Comparison of ENCODE assay signal across 10 cellular contexts in the genomic region with DNA sequence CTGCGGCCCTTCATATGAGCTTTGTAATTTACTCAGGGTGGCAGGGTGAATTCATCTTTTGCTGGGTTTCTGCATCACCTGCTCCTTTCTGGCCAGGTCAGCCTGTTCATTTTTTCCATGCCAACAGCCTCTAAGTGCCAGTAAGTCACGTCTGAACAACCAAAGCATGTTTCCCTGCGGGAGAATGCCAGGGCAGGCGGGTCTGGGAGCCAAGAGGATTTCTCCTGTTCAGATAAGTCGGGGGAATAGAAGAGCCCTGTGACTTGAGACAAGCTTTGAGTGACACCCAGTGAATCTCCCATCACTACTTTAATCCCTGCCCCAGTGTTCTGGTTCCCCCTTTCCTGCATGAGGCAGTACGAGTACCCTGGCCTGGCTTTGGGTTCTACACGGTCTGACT.
DNase-seq lines count a peak whose midpoint lies in the region; ATAC-seq and TF ChIP-seq lines count a peak whose summit lies in the region.
"Had no signal": no experiment of that assay in that cellular context is flagged by ENCODE, and none has a peak within 500 bp of the region (broad histone marks: within the 10 kb centered on the region; RNA-seq: fewer than 3 reads in every experiment).

No MANE protein-coding gene starts in this region.

- BruUV-seq in Panc1 (replicated peaks; lab: Mats Ljungman, UMichigan): no TSS peak

- peaks cover 68% of the 10 kb centered on the region for H3K4me1 Mint-ChIP-seq in glutamatergic neuron (ENCODE audit: low read depth, unreplicated experiment)

- peak overlapping the region in 8 of 11 experiments; percentile 84 to 99 (median 96); a peak in 13 of 22 replicates for H3K4me2 ChIP-seq in BLaER1 treated with 17β-estradiol and CSF1 and Interleukin-3, amounts not matched to agents 10 nM and 100 nM
- no peak overlapping the region for H3K4me2 ChIP-seq in trophoblast cell (ENCODE audit: low read length)

- peaks cover 9% of the 10 kb centered on the region for H3K79me1 ChIP-seq in trophoblast cell (ENCODE audit: low read length)

- H3K9ac ChIP-seq in BLaER1 treated with 17β-estradiol and CSF1 and Interleukin-3, amounts not matched to agents 10 nM and 100 nM: peak overlapping the region in 3 of 11 experiments; percentile 6 to 34 (median 9); a peak in 1 of 22 replicates
- no peak overlapping the region for H3K9ac ChIP-seq in trophoblast cell (ENCODE audit: low read length)

- H3K23ac ChIP-seq in trophoblast cell (ENCODE audit: low read length): no peak overlapping the region

- no peak overlapping the region for H2BK12ac ChIP-seq in trophoblast cell (ENCODE audit: low read length)

- H3K4me3 ChIP-seq in BLaER1 treated with 17β-estradiol and CSF1 and Interleukin-3, amounts not matched to agents 10 nM and 100 nM: no peak overlapping the region
- H3K4me3 ChIP-seq in Panc1 (ENCODE audit: low read depth in 2 of 2, low read length in 2 of 2): no peak overlapping the region
- H3K4me3 ChIP-seq in trophoblast cell (ENCODE audit: low read depth, low read length): no peak overlapping the region

- in situ Hi-C loops in Panc1 (cut with HindIII; ENCODE audit: low pct_unique_long_range_greater_than_20kb, low sequenced_read_pairs): no loop called here

- DNase-seq in Panc1 (ENCODE audit: low read depth, low spot score): no peak
- no peak for DNase-seq in glutamatergic neuron
- DNase-seq in trophoblast cell: no peak
- DNase-seq in activated CD8-positive, alpha-beta memory T cell treated with anti-CD3 and anti-CD28 coated beads, Interleukin-2, amount 50 U/mL, for 4 hours: no peak
- DNase-seq in NCI-H2227 treated with DMSO at 0.1 percent for 48 hours (lab: John Stamatoyannopoulos, UW): no peak
- DNase-seq: activated effector memory CD4-positive, alpha-beta T cell treated with anti-CD3 and anti-CD28 coated beads, Interleukin-2, amount 50 U/mL, for 16 hours; stimulated activated CD4-positive, alpha-beta T cell treated with anti-CD3 and anti-CD28 coated beads, Interleukin-4, amount 100 ng/mL, for 1 hour had no signal

- H4K91ac ChIP-seq in trophoblast cell (ENCODE audit: low read depth, low read length): no peak overlapping the region

- no peaks in the 10 kb centered on the region for H3K9me3 ChIP-seq in BLaER1 treated with 17β-estradiol and CSF1 and Interleukin-3, amounts not matched to agents 10 nM and 100 nM (replicated peaks in 1 of 11)
- no peaks in the 10 kb centered on the region for H3K9me3 ChIP-seq in Panc1 (ENCODE audit: control insufficient read depth, insufficient read depth, low read depth, low read length)
- no peaks in the 10 kb centered on the region for H3K9me3 ChIP-seq in trophoblast cell (ENCODE audit: insufficient read depth, low read depth, low read length)

- H3K4me3 Mint-ChIP-seq in glutamatergic neuron (ENCODE audit: unreplicated experiment): peak overlapping the region; percentile 96

- H2AFZ ChIP-seq in trophoblast cell (ENCODE audit: insufficient read depth, low read length, poor library complexity): no peak overlapping the region

- no peak overlapping the region for H3K27ac Mint-ChIP-seq in glutamatergic neuron (ENCODE audit: unreplicated experiment)

- H3K9me3 Mint-ChIP-seq in glutamatergic neuron (ENCODE audit: unreplicated experiment): peaks cover 17% of the 10 kb centered on the region

- H3K79me2 ChIP-seq in trophoblast cell (ENCODE audit: control insufficient read depth, insufficient read depth, low read length, poor library complexity): peaks cover 18% of the 10 kb centered on the region

- no peak overlapping the region for H3K14ac ChIP-seq in trophoblast cell (ENCODE audit: low read length)

- H3K36me3 Mint-ChIP-seq in glutamatergic neuron (ENCODE audit: unreplicated experiment): no peaks in the 10 kb centered on the region

- no peak overlapping the region for H4K8ac ChIP-seq in trophoblast cell (ENCODE audit: low read depth, low read length)

- no peaks in the 10 kb centered on the region for H3K36me3 ChIP-seq in BLaER1 treated with 17β-estradiol and CSF1 and Interleukin-3, amounts not matched to agents 10 nM and 100 nM
- H3K36me3 ChIP-seq in Panc1 (ENCODE audit: control insufficient read depth, insufficient read depth, low read length): no peaks in the 10 kb centered on the region
- no peaks in the 10 kb centered on the region for H3K36me3 ChIP-seq in trophoblast cell (ENCODE audit: control insufficient read depth in 1 of 2, insufficient read depth in 2 of 2, low read length in 2 of 2)

- peak overlapping the region; percentile 81 for H3K4ac ChIP-seq in trophoblast cell (ENCODE audit: low read depth, low read length)

- peaks cover 70 to 100% (median 99%) of the 10 kb centered on the region in 11 experiments; a peak in 21 of 22 replicates for H4K20me1 ChIP-seq in BLaER1 treated with 17β-estradiol and CSF1 and Interleukin-3, amounts not matched to agents 10 nM and 100 nM

- H2AK5ac ChIP-seq in trophoblast cell (ENCODE audit: low read length): no peak overlapping the region

- H3K4me1 ChIP-seq in BLaER1 treated with 17β-estradiol and CSF1 and Interleukin-3, amounts not matched to agents 10 nM and 100 nM: peaks cover 57 to 96% (median 94%) of the 10 kb centered on the region in 10 experiments
- H3K4me1 ChIP-seq in Panc1 (ENCODE audit: control insufficient read depth, insufficient read depth, low read length) (peaks cover 89% of the 10 kb centered on the region), trophoblast cell (ENCODE audit: control insufficient read depth in 1 of 2, insufficient read depth in 2 of 2, low read length in 2 of 2) (peaks cover 33 to 34% of the 10 kb centered on the region in 2 experiments)

- no peaks in the 10 kb centered on the region for H3K27me3 ChIP-seq in BLaER1 treated with 17β-estradiol and CSF1 and Interleukin-3, amounts not matched to agents 10 nM and 100 nM
- no peaks in the 10 kb centered on the region for H3K27me3 ChIP-seq in Panc1 (ENCODE audit: control insufficient read depth, insufficient read depth, low read length)
- no peaks in the 10 kb centered on the region for H3K27me3 ChIP-seq in trophoblast cell (ENCODE audit: insufficient read depth, low read length)

- intact Hi-C loops in Panc1 (cut with micrococcal nuclease; ENCODE audit: unreplicated experiment): no loop called here

- no peak overlapping the region for H2BK5ac ChIP-seq in trophoblast cell (ENCODE audit: low read depth, low read length, poor library complexity)

- POLR2A ChIA-PET in Panc1 (lab: Charles Lee): no interaction called here

- ATAC-seq in Panc1 (no peak), GM21526 (IDR thresholded peaks at IDR 0.05; ENCODE audit: low FRiP score, unreplicated experiment) (no peak), HG02642 (IDR thresholded peaks at IDR 0.05; ENCODE audit: poor library complexity, unreplicated experiment) (no peak)

- H2BK120ac ChIP-seq in trophoblast cell (ENCODE audit: insufficient read depth, low read length, poor library complexity): peak overlapping the region; percentile 8

- H3K27me3 Mint-ChIP-seq in glutamatergic neuron (ENCODE audit: unreplicated experiment): peaks cover 16% of the 10 kb centered on the region

- no CpG with 5 or more reads among the region's 7 CpGs for WGBS in trophoblast cell (ENCODE audit: extremely low coverage, insufficient coverage, insufficient read length)

- CTCF ChIA-PET in Panc1 (lab: Charles Lee): no interaction called here

- TF ChIP-seq CTCF in Panc1 (IDR thresholded peaks at IDR 0.05) (no peak), glutamatergic neuron (IDR thresholded peaks at IDR 0.05; ENCODE audit: partially characterized antibody, unreplicated experiment) (no peak)

- H3K27ac ChIP-seq in BLaER1 treated with 17β-estradiol and CSF1 and Interleukin-3, amounts not matched to agents 10 nM and 100 nM: peak overlapping the region in 4 of 11 experiments; percentile 2 to 87 (median 14); a peak in 2 of 22 replicates
- peak overlapping the region; percentile 99 for H3K27ac ChIP-seq in Panc1 (ENCODE audit: low read length)
- H3K27ac ChIP-seq in trophoblast cell (ENCODE audit: low read depth, low read length): no peak overlapping the region

- H4K12ac ChIP-seq in trophoblast cell (ENCODE audit: low read depth, low read length): no peak overlapping the region

- H3K18ac ChIP-seq in trophoblast cell (ENCODE audit: low read length): peak overlapping the region; percentile 29
